ENCODE assay signal across 11 cellular contexts in genomic region chr6:72739368-72739779, GRCh38.
DNase-seq lines count a peak whose midpoint lies in the region; ATAC-seq and TF ChIP-seq lines count a peak whose summit lies in the region.
"Had no signal": no experiment of that assay in that cellular context is flagged by ENCODE, and none has a peak within 500 bp of the region (broad histone marks: within the 10 kb centered on the region; RNA-seq: fewer than 3 reads in every experiment).

No MANE protein-coding gene starts in this region.

- peak; percentile 56 for ATAC-seq in GM19372 (IDR thresholded peaks at IDR 0.05; ENCODE audit: low read depth, unreplicated experiment)
- peak; percentile 56 for ATAC-seq in HG02973 (IDR thresholded peaks at IDR 0.05; ENCODE audit: unreplicated experiment)
- ATAC-seq: naive thymus-derived CD4-positive, alpha-beta T cell had no signal

- H3K4me2 ChIP-seq in OCI-LY3 (ENCODE audit: low read length) = peak overlapping the region; percentile 84

- no peak overlapping the region for H2AFZ ChIP-seq in OCI-LY3 (ENCODE audit: low read depth, low read length)

- H3K79me2 ChIP-seq in OCI-LY3 (ENCODE audit: low read length) = peaks cover 8% of the 10 kb centered on the region

- no peak overlapping the region for H3K9ac ChIP-seq in OCI-LY3 (ENCODE audit: low read length)

- H3K4me3 ChIP-seq in OCI-LY3 (ENCODE audit: low read length) (peak overlapping the region; percentile 55), ascending aorta (no peak overlapping the region)
- no peak overlapping the region for H3K4me3 ChIP-seq in effector memory CD4-positive, alpha-beta T cell (ENCODE audit: insufficient read depth, low read depth, low read length, poor library complexity, severe bottlenecking)

- TF ChIP-seq CTCF in OCI-LY3 (IDR thresholded peaks at IDR 0.05; ENCODE audit: low read depth, low read length) (no peak), ascending aorta (IDR thresholded peaks at IDR 0.05) (no peak)

- H3K36me3 ChIP-seq in OCI-LY3 (replicated peaks; ENCODE audit: low read depth, low read length) (no peaks in the 10 kb centered on the region), ascending aorta (no peaks in the 10 kb centered on the region)
- no peaks in the 10 kb centered on the region for H3K36me3 ChIP-seq in effector memory CD4-positive, alpha-beta T cell (ENCODE audit: control insufficient read depth, insufficient read depth, low read length)

- H3K4me1 ChIP-seq in OCI-LY3 (ENCODE audit: low read length) (peaks cover 30% of the 10 kb centered on the region), ascending aorta (peaks cover 0 to 1% of the 10 kb centered on the region in 2 donors)
- no peaks in the 10 kb centered on the region for H3K4me1 ChIP-seq in effector memory CD4-positive, alpha-beta T cell (ENCODE audit: control insufficient read depth, insufficient read depth, low read length, poor library complexity, severe bottlenecking)

- H4K20me1 ChIP-seq in OCI-LY3 (ENCODE audit: insufficient read depth, low read length) = peaks cover 41% of the 10 kb centered on the region

- peaks cover 18% of the 10 kb centered on the region for H3K27me3 ChIP-seq in OCI-LY3 (ENCODE audit: low read depth, low read length)
- H3K27me3 ChIP-seq in ascending aorta = no peaks in the 10 kb centered on the region
- H3K27me3 ChIP-seq in effector memory CD4-positive, alpha-beta T cell (replicated peaks; ENCODE audit: control insufficient read depth, insufficient read depth, low read length, poor library complexity, severe bottlenecking) = no peaks in the 10 kb centered on the region

- peak overlapping the region; percentile 10; the same call in 1 of the 2 replicates for H3K27ac ChIP-seq in OCI-LY3 (ENCODE audit: low read length)
- H3K27ac ChIP-seq in ascending aorta = no peak overlapping the region
- no peak overlapping the region for H3K27ac ChIP-seq in effector memory CD4-positive, alpha-beta T cell (ENCODE audit: insufficient read depth, low read length, poor library complexity, severe bottlenecking)

- intact Hi-C loops in ascending aorta (cut with DNase I) = no loop called here

- no peaks in the 10 kb centered on the region for H3K9me3 ChIP-seq in OCI-LY3 (ENCODE audit: insufficient read depth, low read length)
- H3K9me3 ChIP-seq in ascending aorta = no peaks in the 10 kb centered on the region
- H3K9me3 ChIP-seq in effector memory CD4-positive, alpha-beta T cell (ENCODE audit: control insufficient read depth, low read length) = no peaks in the 10 kb centered on the region

- DNase-seq in GF-D8 (lab: John Stamatoyannopoulos, UW) (peak; percentile 11), NCI-H187 treated with DMSO at 0.1 percent for 48 hours (lab: John Stamatoyannopoulos, UW) (no peak), germinal center (ENCODE audit: low spot score) (no peak), ascending aorta (ENCODE audit: low spot score in 2 of 2) (no peak)
- no peak for DNase-seq in effector memory CD4-positive, alpha-beta T cell
- DNase-seq: activated CD4-positive, CD25-positive, alpha-beta regulatory T cell treated with anti-CD3 and anti-CD28 coated beads, Interleukin-2, amount 50 U/mL, for 72 hours; CD4-positive, alpha-beta T cell; naive thymus-derived CD4-positive, alpha-beta T cell had no signal
